1 cellular context compared by ENCODE assay signal in the genomic region with DNA sequence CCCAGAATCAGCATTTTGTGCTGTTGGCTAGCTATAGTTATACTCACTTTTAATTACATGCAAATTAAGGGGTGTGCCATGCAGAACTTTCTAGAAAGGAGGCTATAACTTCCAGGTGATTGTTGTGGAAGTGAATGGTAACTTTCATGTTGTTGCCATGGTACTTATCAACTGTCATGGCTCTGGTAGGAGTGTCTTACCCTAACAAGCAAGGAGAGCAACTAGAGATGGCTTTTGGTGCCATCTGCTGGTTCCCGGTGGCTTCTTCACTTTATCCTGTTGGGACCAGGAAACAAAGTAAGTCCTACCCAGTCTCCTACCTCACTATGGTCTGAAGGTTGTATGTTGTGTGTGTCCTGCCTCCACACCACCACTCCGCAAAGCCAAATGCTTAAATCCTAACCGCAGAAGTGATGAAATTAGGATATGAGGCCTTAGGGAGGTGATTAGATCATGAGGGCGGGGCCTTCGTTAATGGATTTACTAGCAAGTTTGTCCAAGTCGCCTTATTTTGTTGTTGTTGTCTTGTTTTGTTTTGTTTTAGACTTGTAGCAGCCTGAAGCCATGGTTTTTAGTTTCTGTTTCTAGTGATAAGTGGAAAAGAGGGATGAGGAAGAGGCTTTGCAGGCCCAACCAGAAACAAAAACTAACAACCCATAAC.
TF ChIP-seq lines count a peak whose summit lies in the region.

No MANE protein-coding gene starts in this region.

TF ChIP-seq in GM12878, 131 proteins besides CTCF, POLR2A, EP300 and RAD21:
- TF ChIP-seq FOXM1 (IDR thresholded peaks at IDR 0.05; ENCODE audit: low read depth, low read length) (peak; percentile 41; the same call in 1 of the 2 replicates), PKNOX1 (IDR thresholded peaks at IDR 0.05) (peak; percentile 84), HSF1 (IDR thresholded peaks at IDR 0.05; ENCODE audit: low read depth, low read length) (peak; percentile 83), CUX1 (IDR thresholded peaks at IDR 0.05; ENCODE audit: insufficient replicate concordance, low read depth, low read length) (no peak), YY1 (IDR thresholded peaks at IDR 0.05; ENCODE audit: low read depth, low read length) (peak; percentile 93), BMI1 (IDR thresholded peaks at IDR 0.05; ENCODE audit: borderline replicate concordance) (peak; percentile 78), SMC3 (IDR thresholded peaks at IDR 0.05; ENCODE audit: borderline replicate concordance, low read length) (peak; percentile 96), NR2C1 (IDR thresholded peaks at IDR 0.05) (peak; percentile 66), ETV6 (conservative IDR thresholded peaks at IDR 0.05 in 1 of 2, IDR thresholded peaks at IDR 0.05 in 1 of 2; ENCODE audit: borderline replicate concordance in 1 of 2, low read depth in 1 of 2) (no peak)
- TF ChIP-seq, protein P1, sequence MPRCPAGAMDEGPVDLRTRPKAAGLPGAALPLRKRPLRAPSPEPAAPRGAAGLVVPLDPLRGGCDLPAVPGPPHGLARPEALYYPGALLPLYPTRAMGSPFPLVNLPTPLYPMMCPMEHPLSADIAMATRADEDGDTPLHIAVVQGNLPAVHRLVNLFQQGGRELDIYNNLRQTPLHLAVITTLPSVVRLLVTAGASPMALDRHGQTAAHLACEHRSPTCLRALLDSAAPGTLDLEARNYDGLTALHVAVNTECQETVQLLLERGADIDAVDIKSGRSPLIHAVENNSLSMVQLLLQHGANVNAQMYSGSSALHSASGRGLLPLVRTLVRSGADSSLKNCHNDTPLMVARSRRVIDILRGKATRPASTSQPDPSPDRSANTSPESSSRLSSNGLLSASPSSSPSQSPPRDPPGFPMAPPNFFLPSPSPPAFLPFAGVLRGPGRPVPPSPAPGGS (IDR thresholded peaks at IDR 0.05; ENCODE audit: borderline replicate concordance, insufficient read depth, low read depth, low read length, poor library complexity, severe bottlenecking): no peak
